ENCODE assay signal across 10 cellular contexts in genomic region chr5:171337207-171337562, GRCh38. TPM values are rescaled to one million over a fixed set of nuclear protein-coding genes. Genes with fewer than 3 reads are reported as not detected.
A peak's percentile ranks its signal among the peaks of the same experiment; 100 is the strongest.
DNase-seq lines count a peak whose midpoint lies in the region; ATAC-seq and TF ChIP-seq lines count a peak whose summit lies in the region.
"Had no signal": no experiment of that assay in that cellular context is flagged by ENCODE, and none has a peak within 500 bp of the region (broad histone marks: within the 10 kb centered on the region; RNA-seq: fewer than 3 reads in every experiment).

No MANE protein-coding gene starts in this region.

- peak overlapping the region; percentile 13 for H3K4me3 Mint-ChIP-seq in central memory CD8-positive, alpha-beta T cell

- no peaks in the 10 kb centered on the region for H3K9me3 Mint-ChIP-seq in central memory CD8-positive, alpha-beta T cell

- POLR2A ChIA-PET in AG04450 (lab: Yijun Ruan, JAX), result no interaction called here

- peak overlapping the region; percentile 60 for H3K4me3 ChIP-seq in AG04450 (ENCODE audit: low read depth, low read length)
- H3K4me3 ChIP-seq in HUES48 (ENCODE audit: low read depth, low read length), result peak overlapping the region; percentile 55; the same call in 1 of the 2 replicates
- H3K4me3 ChIP-seq in muscle layer of duodenum (ENCODE audit: low read depth in 1 of 2, low read length in 2 of 2), result peak overlapping the region; percentile 38 to 61

- no peak overlapping the region for H3K9ac ChIP-seq in HUES48 (ENCODE audit: low read depth, low read length)

- H3K4me1 Mint-ChIP-seq in central memory CD8-positive, alpha-beta T cell, result no peaks in the 10 kb centered on the region

- no peak for TF ChIP-seq CTCF in AG04450 (IDR thresholded peaks at IDR 0.05; ENCODE audit: low read depth, low read length)

- H3K4me1 ChIP-seq in HUES48 (ENCODE audit: control insufficient read depth, insufficient read depth, low read length) (peaks cover 6% of the 10 kb centered on the region; the same call in 1 of the 2 replicates), muscle layer of duodenum (ENCODE audit: control insufficient read depth in 1 of 2, insufficient read depth in 2 of 2, low read length in 2 of 2) (no peaks in the 10 kb centered on the region)

- intact Hi-C loops in head of caudate nucleus (cut with DNase I), result loop anchor here (10.0 kb wide), 1 partner anchor 592 kb away; no protein-coding TSS in a partner anchor

- H3K9me3 ChIP-seq in AG04450 (ENCODE audit: control insufficient read depth, insufficient read depth, low read length) (no peaks in the 10 kb centered on the region), HUES48 (ENCODE audit: control insufficient read depth, insufficient read depth, low read length) (no peaks in the 10 kb centered on the region), muscle layer of duodenum (ENCODE audit: control insufficient read depth in 1 of 2, low read length in 2 of 2) (no peaks in the 10 kb centered on the region)

- no peaks in the 10 kb centered on the region for H3K36me3 ChIP-seq in HUES48 (ENCODE audit: control insufficient read depth, insufficient read depth, low read length)
- no peaks in the 10 kb centered on the region for H3K36me3 ChIP-seq in muscle layer of duodenum (ENCODE audit: control insufficient read depth in 1 of 2, insufficient read depth in 2 of 2, low read length in 2 of 2)

- no peak for ATAC-seq in central memory CD8-positive, alpha-beta T cell (replicated peaks; ENCODE audit: extremely low read depth, poor library complexity, severe bottlenecking)
- no peak for ATAC-seq in GM18873 (IDR thresholded peaks at IDR 0.05; ENCODE audit: low FRiP score, unreplicated experiment)
- no peak for ATAC-seq in GM19452 (IDR thresholded peaks at IDR 0.05; ENCODE audit: unreplicated experiment)

- H3K27ac Mint-ChIP-seq in central memory CD8-positive, alpha-beta T cell (ENCODE audit: low read depth), result no peak overlapping the region
- H3K27ac Mint-ChIP-seq: IgD-negative memory B cell, progenitor cell of endocrine pancreas had no signal

- DNase-seq in AG04450 (ENCODE audit: low read depth, low spot score) (no peak), head of caudate nucleus (no peak), NCI-H1105 (lab: John Stamatoyannopoulos, UW) (no peak)
- no peak for DNase-seq in central memory CD8-positive, alpha-beta T cell (ENCODE audit: low spot score in 2 of 2)

- H3K27ac ChIP-seq in AG04450 (ENCODE audit: low read depth, low read length) (no peak overlapping the region), HUES48 (ENCODE audit: low read depth, low read length) (no peak overlapping the region), muscle layer of duodenum (ENCODE audit: low read length) (no peak overlapping the region)

- H3K36me3 Mint-ChIP-seq in central memory CD8-positive, alpha-beta T cell (ENCODE audit: insufficient read depth), result no peaks in the 10 kb centered on the region
- H3K36me3 Mint-ChIP-seq: IgD-negative memory B cell had no signal

- H3K27me3 ChIP-seq in AG04450 (ENCODE audit: control insufficient read depth, insufficient read depth, low read length) (peaks cover 22% of the 10 kb centered on the region), HUES48 (ENCODE audit: control insufficient read depth, insufficient read depth, low read length) (peaks cover 48% of the 10 kb centered on the region), muscle layer of duodenum (ENCODE audit: low read depth, low read length) (no peaks in the 10 kb centered on the region)

- H3K27me3 Mint-ChIP-seq in central memory CD8-positive, alpha-beta T cell, result peaks cover 62% of the 10 kb centered on the region

- CTCF ChIA-PET in AG04450 (lab: Charles Lee), result interaction anchor here (0.6 to 15.3 kb wide), 14 partner anchors 10 to 592 kb away, joined by 3 to 387 read pairs (median 4); no protein-coding TSS in a partner anchor

RNA-seq across cellular contexts. Expression of gene TLX3, which starts 28.1 kb away (rescaled TPM):
- polyA plus RNA-seq in AG04450 (2011; rRNA removed), result not detected in 2 replicates
- not detected in 2 replicates for polyA minus RNA-seq in AG04450 (2011; rRNA and poly(A)+ RNA removed)
- polyA plus RNA-seq: IgD-negative memory B cell had no signal

RNA-seq across cellular contexts. Expression of gene NPM1, which starts 50.5 kb away (rescaled TPM):
- polyA plus RNA-seq in AG04450 (2011; rRNA removed), result 2,315 and 2,664 TPM in 2 replicates
- 733 and 818 TPM in 2 replicates for polyA minus RNA-seq in AG04450 (2011; rRNA and poly(A)+ RNA removed)
